ENCODE assay signal across 9 cellular contexts in the genomic region with DNA sequence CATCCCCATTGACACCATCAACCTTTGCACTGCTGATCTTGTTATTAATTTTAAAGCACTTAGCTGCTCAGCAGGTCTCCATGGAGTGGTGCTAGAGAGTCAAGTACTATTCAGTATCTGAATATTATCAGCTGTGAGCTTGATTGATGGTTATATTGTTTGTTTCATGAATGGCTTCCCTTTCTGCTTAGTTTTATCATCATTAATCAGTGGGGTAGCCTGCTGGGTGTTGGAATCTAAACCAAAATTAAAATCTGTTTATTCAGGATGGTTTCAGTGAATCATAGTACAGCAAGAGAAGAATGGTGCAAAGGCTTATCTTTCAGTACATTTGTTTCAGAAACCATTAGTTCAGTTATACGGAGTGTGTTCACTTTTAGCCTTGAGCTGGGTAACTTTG. TPM values are rescaled to one million over a fixed set of nuclear protein-coding genes. Genes with fewer than 3 reads are reported as not detected.
DNase-seq lines count a peak whose midpoint lies in the region; ATAC-seq and TF ChIP-seq lines count a peak whose summit lies in the region.
"Had no signal": no experiment of that assay in that cellular context is flagged by ENCODE, and none has a peak within 500 bp of the region (broad histone marks: within the 10 kb centered on the region; RNA-seq: fewer than 3 reads in every experiment).

No MANE protein-coding gene starts in this region.

- no peak overlapping the region for H3K9ac ChIP-seq in IMR-90 (ENCODE audit: low read depth, low read length)
- H3K9ac ChIP-seq in H9 (ENCODE audit: extremely low read depth, insufficient read length, low read length): no peak overlapping the region

- H4K91ac ChIP-seq in IMR-90 (ENCODE audit: insufficient read depth, low read depth, low read length) (no peak overlapping the region), H9 (ENCODE audit: insufficient read length, low read depth, low read length) (no peak overlapping the region)

- no peak overlapping the region for H3K4me3 Mint-ChIP-seq in H9
- H3K4me3 Mint-ChIP-seq: stimulated activated naive CD8-positive, alpha-beta T cell treated with anti-CD3 and anti-CD28 coated beads, Interleukin-15, Interleukin-2, amounts not matched to agents 100 ng/mL and 50 ng/mL, for 24 hours had no signal

- H4K5ac ChIP-seq in IMR-90 (ENCODE audit: low read depth, low read length): no peak overlapping the region
- H4K5ac ChIP-seq in H9 (ENCODE audit: insufficient read length, low read depth, low read length): no peak overlapping the region

- H3K56ac ChIP-seq in IMR-90 (ENCODE audit: extremely low read depth, insufficient read depth, low read length) (no peak overlapping the region), H9 (ENCODE audit: insufficient read length, low read depth, low read length) (no peak overlapping the region)

- H2AFZ ChIP-seq in IMR-90 (replicated peaks; ENCODE audit: low read length, poor library complexity) (no peak overlapping the region), H9 (ENCODE audit: low read length) (no peak overlapping the region)

- H3K27me3 ChIP-seq in IMR-90 (ENCODE audit: control insufficient read depth, insufficient read depth, low read length) (0 out of 2 replicates have a peak, but pooled peaks cover 2% of the 10 kb centered on the region), H9 (ENCODE audit: insufficient read depth, low read length) (no peaks in the 10 kb centered on the region)

- H3K4me1 Mint-ChIP-seq in H9: no peaks in the 10 kb centered on the region

- H2BK5ac ChIP-seq in IMR-90 (ENCODE audit: low read depth, low read length, poor library complexity, severe bottlenecking) (no peak overlapping the region), H9 (ENCODE audit: insufficient read length, low read length) (no peak overlapping the region)

- no peak overlapping the region for H3K4ac ChIP-seq in IMR-90 (ENCODE audit: low read depth, low read length)
- H3K4ac ChIP-seq in H9 (ENCODE audit: low read depth, low read length): no peak overlapping the region

- H2BK120ac ChIP-seq in IMR-90 (ENCODE audit: low read depth, low read length) (no peak overlapping the region), H9 (ENCODE audit: low read depth, low read length, poor library complexity, severe bottlenecking) (no peak overlapping the region)

- dilution Hi-C loops in IMR-90 (cut with HindIII; ENCODE audit: low sequenced_read_pairs, unreplicated experiment): no loop called here

- H3K4me1 ChIP-seq in IMR-90 (ENCODE audit: control insufficient read depth, insufficient read depth, low read length): no peaks in the 10 kb centered on the region
- H3K4me1 ChIP-seq in H9 (ENCODE audit: insufficient read depth, low read length): no peaks in the 10 kb centered on the region

- H3K4me3 ChIP-seq in IMR-90 (ENCODE audit: insufficient read depth, low read depth, low read length): no peak overlapping the region

- H3K9me3 ChIP-seq in IMR-90 (ENCODE audit: control insufficient read depth, insufficient read depth, low read length) (no peaks in the 10 kb centered on the region), H9 (ENCODE audit: control insufficient read depth, low read depth, low read length) (no peaks in the 10 kb centered on the region)

- CTCF ChIA-PET in IMR-90 (lab: Yijun Ruan, JAX): interaction anchor here (1.0 kb wide), 1 partner anchor 14 kb away, joined by 4 read pairs; no protein-coding TSS in a partner anchor

- in situ Hi-C loops in IMR-90 (cut with MboI; ENCODE audit: low sequenced_read_pairs): no loop called here

- H2BK20ac ChIP-seq in IMR-90 (ENCODE audit: low read depth, low read length) (no peak overlapping the region), H9 (ENCODE audit: low read depth, low read length, poor library complexity, severe bottlenecking) (no peak overlapping the region)

- H4K20me1 ChIP-seq in IMR-90 (ENCODE audit: insufficient read depth, low read length) (no peaks in the 10 kb centered on the region), H9 (ENCODE audit: control insufficient read depth, insufficient read depth, insufficient read length) (no peaks in the 10 kb centered on the region)

- DNase-seq in CD1c-positive myeloid dendritic cell (ENCODE audit: extremely low spot score) (peak; percentile 19), IMR-90 (no peak), RPMI8226 (peak; percentile 10), glomerular endothelial cell (ENCODE audit: extremely low read depth, low read depth, low spot score) (peak; percentile 67), H9 (no peak), EL (no peak), T-helper 1 cell (no peak)

- H3K9me3 Mint-ChIP-seq in H9: no peaks in the 10 kb centered on the region
- H3K9me3 Mint-ChIP-seq: stimulated activated naive CD8-positive, alpha-beta T cell treated with anti-CD3 and anti-CD28 coated beads, Interleukin-15, Interleukin-2, amounts not matched to agents 100 ng/mL and 50 ng/mL, for 24 hours had no signal

- TF ChIP-seq CTCF in IMR-90 (conservative IDR thresholded peaks at IDR 0.05; ENCODE audit: low read depth, low read length): 0 out of 2 replicates have a peak, but pooled peaks have one; percentile 4
- no peak; the same call in 2 of the 3 replicates for TF ChIP-seq CTCF in H9 (conservative IDR thresholded peaks at IDR 0.05)

- H3K14ac ChIP-seq in IMR-90 (replicated peaks; ENCODE audit: low read depth, low read length): no peak overlapping the region
- no peak overlapping the region for H3K14ac ChIP-seq in H9 (ENCODE audit: insufficient read depth, low read length)

- H3K23ac ChIP-seq in IMR-90 (ENCODE audit: low read depth, low read length) (no peak overlapping the region), H9 (ENCODE audit: insufficient read length, low read depth, low read length) (no peak overlapping the region)

- H2BK12ac ChIP-seq in H9 (ENCODE audit: insufficient read length, low read depth, low read length): no peak overlapping the region

- H3K27ac ChIP-seq in IMR-90 (ENCODE audit: insufficient read depth, low read length) (no peak overlapping the region), H9 (ENCODE audit: insufficient read length, low read depth, low read length) (no peak overlapping the region)

- H2BK15ac ChIP-seq in IMR-90 (ENCODE audit: low read depth, low read length) (no peak overlapping the region), H9 (ENCODE audit: low read depth, low read length) (no peak overlapping the region)

- no peaks in the 10 kb centered on the region for H3K79me1 ChIP-seq in IMR-90 (ENCODE audit: low read depth in 1 of 2, low read length in 2 of 2)
- H3K79me1 ChIP-seq in H9 (ENCODE audit: insufficient read depth, low read depth, low read length, poor library complexity, severe bottlenecking): no peaks in the 10 kb centered on the region

- TF ChIP-seq POLR2A in IMR-90 (IDR thresholded peaks at IDR 0.05; ENCODE audit: low read depth, low read length): no peak

- no peak for TF ChIP-seq RAD21 in IMR-90 (IDR thresholded peaks at IDR 0.05; ENCODE audit: low read length)

- no peaks in the 10 kb centered on the region for H3K27me3 Mint-ChIP-seq in H9 (ENCODE audit: low read depth)
- H3K27me3 Mint-ChIP-seq: stimulated activated naive CD8-positive, alpha-beta T cell treated with anti-CD3 and anti-CD28 coated beads, Interleukin-15, Interleukin-2, amounts not matched to agents 100 ng/mL and 50 ng/mL, for 24 hours had no signal

- no peaks in the 10 kb centered on the region for H3K36me3 ChIP-seq in IMR-90 (ENCODE audit: control insufficient read depth, insufficient read depth, low read length)

- H3K36me3 Mint-ChIP-seq in H9 (ENCODE audit: insufficient read depth in 1 of 3, low read depth in 3 of 3): no peaks in the 10 kb centered on the region

- POLR2A ChIA-PET in IMR-90 (lab: Charles Lee; ENCODE audit: unreplicated experiment): interaction anchor here (0.6 kb wide), 1 partner anchor 26 kb away, joined by 5 read pairs; no protein-coding TSS in a partner anchor

- H2AK9ac ChIP-seq in IMR-90 (replicated peaks; ENCODE audit: low read depth, low read length, poor library complexity): no peak overlapping the region

- ATAC-seq in GM18909 (IDR thresholded peaks at IDR 0.05; ENCODE audit: poor library complexity, unreplicated experiment) (peak; percentile 73), IMR-90 (ENCODE audit: low read depth) (0 out of 2 replicates have a peak, but pooled peaks have one; percentile 29)

- intact Hi-C loops in IMR-90 (cut with micrococcal nuclease): loop anchor here (5.0 kb wide), 1 partner anchor 259 kb away; no protein-coding TSS in a partner anchor

- H3K9me1 ChIP-seq in IMR-90 (ENCODE audit: insufficient read depth, low read length): no peaks in the 10 kb centered on the region

- WGBS in IMR-90 (ENCODE audit: extremely low coverage in 2 of 2, insufficient read length in 1 of 2), 2 experiments: no CpG with 5 or more reads among the region's 1 CpG
- no CpG with 5 or more reads among the region's 1 CpG for WGBS in H9 (ENCODE audit: extremely low coverage, insufficient read length, low lambda C conversion rate)

- H2AK5ac ChIP-seq in IMR-90 (ENCODE audit: low read depth, low read length): no peak overlapping the region
- H2AK5ac ChIP-seq in H9 (ENCODE audit: insufficient read length, low read length): no peak overlapping the region

- H4K8ac ChIP-seq in IMR-90 (ENCODE audit: low read depth in 2 of 2, low read length in 2 of 2): no peak overlapping the region
- H4K8ac ChIP-seq in H9 (replicated peaks; ENCODE audit: insufficient read length, low read depth, low read length): no peak overlapping the region

- H3K4me2 ChIP-seq in IMR-90 (ENCODE audit: low read depth, low read length) (no peak overlapping the region), H9 (ENCODE audit: insufficient read depth, insufficient read length, low read length) (no peak overlapping the region)

- no peaks in the 10 kb centered on the region for H3K23me2 ChIP-seq in H9 (ENCODE audit: insufficient read length, low read depth, low read length, poor library complexity, severe bottlenecking)

- H3K79me2 ChIP-seq in H9 (ENCODE audit: insufficient read depth, low read length): no peaks in the 10 kb centered on the region

- H3K27ac Mint-ChIP-seq in H9: no peak overlapping the region
- H3K27ac Mint-ChIP-seq: stimulated activated naive CD8-positive, alpha-beta T cell treated with anti-CD3 and anti-CD28 coated beads, Interleukin-15, Interleukin-2, amounts not matched to agents 100 ng/mL and 50 ng/mL, for 24 hours had no signal

- H3K18ac ChIP-seq in IMR-90 (ENCODE audit: low read depth, low read length) (no peak overlapping the region), H9 (ENCODE audit: insufficient read length, low read depth, low read length) (no peak overlapping the region)

- no TSS peak for BruUV-seq in IMR-90 (replicated peaks; lab: Mats Ljungman, UMichigan)

- H3T11ph ChIP-seq in H9 (ENCODE audit: low read length): no peak overlapping the region

TF ChIP-seq in IMR-90, 13 proteins besides CTCF, POLR2A, EP300 and RAD21 (continues in another document):
- TF ChIP-seq NFE2L2 (IDR thresholded peaks at IDR 0.05; ENCODE audit: low read depth, low read length) (no peak), MAFK (IDR thresholded peaks at IDR 0.05; ENCODE audit: low read depth, low read length) (no peak), BHLHE40 (IDR thresholded peaks at IDR 0.05; ENCODE audit: low read depth, low read length) (no peak), CEBPB (IDR thresholded peaks at IDR 0.05; ENCODE audit: low read depth, low read length) (no peak)

RNA-seq across cellular contexts. Expression of gene SCEL, which starts 42.5 kb away (rescaled TPM):
- total RNA-seq in IMR-90 (2012; rRNA removed) (not detected in 2 replicates), glomerular endothelial cell (not detected in 2 replicates), H9 (2021) (not detected in 2 replicates)
- not detected in 2 replicates for polyA plus RNA-seq in IMR-90 (2012; rRNA removed)
- not detected in 2 replicates for polyA plus RNA-seq in IMR-90 (2012; cell fraction: cytosol; rRNA removed)
- not detected in 2 replicates for polyA plus RNA-seq in IMR-90 (2012; cell fraction: nucleus; rRNA removed; ENCODE audit: low replicate concordance)

Comparison
In these comparisons a context has a peak if more than half of its experiments do, and no peak if none do; other contexts are left out.
1. DNase-seq: peak in CD1c-positive myeloid dendritic cell (single experiment), RPMI8226 (single experiment) and glomerular endothelial cell (single experiment); none in IMR-90 (single experiment), H9 (single experiment), EL (single experiment) and T-helper 1 cell (0 of 5).